In genomic region chr16:921321-921905, GRCh38 we compare ENCODE assay signal across 1 cellular context.
TF ChIP-seq lines count a peak whose summit lies in the region.

No MANE protein-coding gene starts in this region.

TF ChIP-seq in IMR-90, 13 proteins besides CTCF, POLR2A, EP300 and RAD21 (continued from another document):
- TF ChIP-seq, protein P1, sequence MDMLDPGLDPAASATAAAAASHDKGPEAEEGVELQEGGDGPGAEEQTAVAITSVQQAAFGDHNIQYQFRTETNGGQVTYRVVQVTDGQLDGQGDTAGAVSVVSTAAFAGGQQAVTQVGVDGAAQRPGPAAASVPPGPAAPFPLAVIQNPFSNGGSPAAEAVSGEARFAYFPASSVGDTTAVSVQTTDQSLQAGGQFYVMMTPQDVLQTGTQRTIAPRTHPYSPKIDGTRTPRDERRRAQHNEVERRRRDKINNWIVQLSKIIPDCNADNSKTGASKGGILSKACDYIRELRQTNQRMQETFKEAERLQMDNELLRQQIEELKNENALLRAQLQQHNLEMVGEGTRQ (IDR thresholded peaks at IDR 0.05; ENCODE audit: low read depth, low read length) = no peak
- no peak for TF ChIP-seq CHD1 (IDR thresholded peaks at IDR 0.05; ENCODE audit: low read depth, low read length)
